Comparison of ENCODE assay signal across 8 cellular contexts in the genomic region with DNA sequence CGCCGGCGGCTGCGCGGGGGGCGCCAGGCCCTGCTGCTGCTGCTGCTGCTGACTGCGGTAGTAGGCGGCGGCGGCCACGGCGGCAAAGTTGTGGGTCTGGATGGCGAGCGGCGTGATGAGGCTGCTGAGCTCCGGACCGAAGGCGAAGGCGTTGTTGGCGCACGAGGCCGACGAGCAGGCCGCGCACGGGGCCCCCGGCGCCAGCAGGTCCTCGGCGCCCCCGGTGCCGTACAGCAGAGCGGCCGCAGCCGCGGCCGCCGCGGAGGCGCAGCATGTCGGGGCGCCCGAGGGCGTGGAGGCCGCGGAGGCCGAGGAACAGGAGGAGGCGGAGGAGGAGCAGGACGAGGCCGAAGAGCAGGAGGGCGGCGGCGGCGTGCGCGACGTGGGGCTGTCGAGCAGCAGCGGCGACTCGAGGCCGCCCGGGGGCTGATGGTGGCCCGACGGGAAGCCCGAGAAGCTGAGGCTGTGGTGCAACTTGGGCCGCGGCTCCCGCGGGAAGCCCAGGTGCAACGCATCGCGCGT. TPM values are rescaled to one million over a fixed set of nuclear protein-coding genes. Genes with fewer than 3 reads are reported as not detected.
DNase-seq lines count a peak whose midpoint lies in the region; ATAC-seq and TF ChIP-seq lines count a peak whose summit lies in the region.

No MANE protein-coding gene starts in this region.

- H3K4me3 ChIP-seq in choroid plexus epithelial cell (ENCODE audit: low read depth, low read length) (peak overlapping the region; percentile 82), mucosa of descending colon (peak overlapping the region; percentile 95), thymus (ENCODE audit: low read length) (peak overlapping the region; percentile 80)

- intact Hi-C loops in mucosa of descending colon (cut with DNase I, micrococcal nuclease), result loop anchor here (5.0 to 10.0 kb wide), 4 partner anchors 67 to 260 kb away; no protein-coding TSS in a partner anchor

- ATAC-seq in T-helper 17 cell, result no peak
- no peak for ATAC-seq in mucosa of descending colon

- H3K4me3 Mint-ChIP-seq in T-helper 17 cell, result peak overlapping the region; percentile 90

- no peaks in the 10 kb centered on the region for H3K27me3 Mint-ChIP-seq in T-helper 17 cell

- H3K36me3 ChIP-seq in mucosa of descending colon (ENCODE audit: low read depth) (peaks cover 14% of the 10 kb centered on the region), thymus (ENCODE audit: control insufficient read depth, insufficient read depth) (peaks cover 53% of the 10 kb centered on the region)

- peaks cover 8% of the 10 kb centered on the region for H3K36me3 Mint-ChIP-seq in T-helper 17 cell (ENCODE audit: low read depth)

- peak; percentile 3 for TF ChIP-seq POLR2A in GM10847 (IDR thresholded peaks at IDR 0.05; ENCODE audit: extremely low read depth, insufficient read length)

- DNase-seq in T-helper 17 cell (peak; percentile 20 to 32 (median 31)), choroid plexus epithelial cell (ENCODE audit: low read depth) (peak; percentile 48), mucosa of descending colon (peak in 1 of 3 donors; percentile 75), kidney glomerular epithelial cell (lab: John Stamatoyannopoulos, UW) (no peak), ureter (ENCODE audit: low spot score) (no peak), GOT3 (lab: John Stamatoyannopoulos, UW) (no peak)

- peak overlapping the region; percentile 93 for H3K27ac Mint-ChIP-seq in T-helper 17 cell

- H3K27me3 ChIP-seq in thymus (ENCODE audit: control insufficient read depth, insufficient read depth), result no peaks in the 10 kb centered on the region

- TF ChIP-seq CTCF in choroid plexus epithelial cell (conservative IDR thresholded peaks at IDR 0.05; ENCODE audit: low read depth, low read length), result no peak
- TF ChIP-seq CTCF in mucosa of descending colon (IDR thresholded peaks at IDR 0.05), result no peak

- under 1% methylated on average over 74 of the region's 74 CpGs for WGBS in thymus

- H3K27ac ChIP-seq in thymus (ENCODE audit: low read depth), result peak overlapping the region; percentile 99

- no peaks in the 10 kb centered on the region for H3K9me3 ChIP-seq in T-helper 17 cell (ENCODE audit: control insufficient read depth, low read length, poor library complexity, severe bottlenecking)
- H3K9me3 ChIP-seq in mucosa of descending colon, result no peaks in the 10 kb centered on the region
- H3K9me3 ChIP-seq in thymus (ENCODE audit: control insufficient read depth), result no peaks in the 10 kb centered on the region

- peaks cover 43% of the 10 kb centered on the region for H3K4me1 Mint-ChIP-seq in T-helper 17 cell

- H3K4me1 ChIP-seq in mucosa of descending colon (ENCODE audit: low read depth) (peaks cover 29% of the 10 kb centered on the region), thymus (ENCODE audit: control insufficient read depth, insufficient read depth, low read length) (peaks cover 11% of the 10 kb centered on the region)

RNA-seq across cellular contexts. Expression of a gene that starts 1.8 kb away (rescaled TPM):
- total RNA-seq in T-helper 17 cell (100 to 1,000 TPM; 501 to 627 TPM), mucosa of descending colon (100 to 1,000 TPM; 160 to 198 (median 169) TPM), ureter (149 TPM)
- 412 TPM for polyA plus RNA-seq in thymus

Comparison
In these comparisons a context has a peak if more than half of its experiments do, and no peak if none do; other contexts are left out.
1. DNase-seq: peak in T-helper 17 cell (3 of 3) and choroid plexus epithelial cell (single experiment); none in kidney glomerular epithelial cell (single experiment), ureter (single experiment) and GOT3 (single experiment).
2. Peak in every context shown above with its lines, with median percentiles within 50 percentile points of each other: H3K4me3 ChIP-seq.